Comparison of ENCODE assay signal across 9 cellular contexts in the genomic region with DNA sequence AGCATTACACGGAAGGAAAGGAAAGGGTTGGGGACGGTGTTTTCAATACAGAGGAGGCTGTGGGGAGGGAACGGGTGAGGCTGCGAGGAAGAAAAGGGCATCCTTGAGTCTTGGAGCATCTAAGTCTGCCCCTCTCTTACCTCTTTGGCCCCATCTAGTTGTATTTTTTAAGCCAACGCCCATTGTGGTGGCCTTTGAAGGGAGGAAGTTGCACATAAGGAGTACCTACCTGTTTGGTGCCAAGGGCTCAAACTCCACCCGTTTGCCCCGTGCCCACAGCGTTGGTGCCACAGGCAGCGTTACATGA.
A peak's percentile ranks its signal among the peaks of the same experiment; 100 is the strongest.
DNase-seq lines count a peak whose midpoint lies in the region; TF ChIP-seq lines count a peak whose summit lies in the region.
"Had no signal": no experiment of that assay in that cellular context is flagged by ENCODE, and none has a peak within 500 bp of the region (broad histone marks: within the 10 kb centered on the region; RNA-seq: fewer than 3 reads in every experiment).

No MANE protein-coding gene starts in this region.

- DNase-seq in GM06990 (ENCODE audit: extremely low read depth, insufficient read length), result no peak
- DNase-seq in SJCRH30, result no peak
- no peak for DNase-seq in esophagus squamous epithelium (lab: John Stamatoyannopoulos, UW)
- no peak for DNase-seq in prostate gland (ENCODE audit: low spot score)
- DNase-seq in HuH-7.5 (ENCODE audit: low spot score), result no peak
- DNase-seq in NCI-H524 treated with DMSO at 0.1 percent for 48 hours (lab: John Stamatoyannopoulos, UW), result no peak
- no peak for DNase-seq in NCI-H2196 treated with DMSO at 0.1 percent for 48 hours (lab: John Stamatoyannopoulos, UW; ENCODE audit: unreplicated experiment)
- DNase-seq in hepatic stellate cell (ENCODE audit: low spot score), result no peak

- H3K27ac ChIP-seq in SJCRH30, result no peak overlapping the region
- peak overlapping the region in 1 of 4 donors; percentile 73 for H3K27ac ChIP-seq in esophagus squamous epithelium
- no peak overlapping the region for H3K27ac ChIP-seq in prostate gland
- H3K27ac ChIP-seq: neutrophil had no signal

- H3K36me3 ChIP-seq in GM06990 (ENCODE audit: control insufficient read depth, insufficient read depth, low read length) (no peaks in the 10 kb centered on the region), SJCRH30 (no peaks in the 10 kb centered on the region), esophagus squamous epithelium (no peaks in the 10 kb centered on the region), prostate gland (no peaks in the 10 kb centered on the region)
- H3K36me3 ChIP-seq: neutrophil had no signal

- H3K4me3 ChIP-seq in GM06990 (replicated peaks; ENCODE audit: low read depth, low read length), result peak overlapping the region; percentile 51
- H3K4me3 ChIP-seq in SJCRH30, result peak overlapping the region; percentile 53
- peak overlapping the region; percentile 50 to 64 (median 62) for H3K4me3 ChIP-seq in esophagus squamous epithelium
- peak overlapping the region; percentile 34 to 40 for H3K4me3 ChIP-seq in prostate gland

- H3K27me3 ChIP-seq in GM06990 (replicated peaks; ENCODE audit: control insufficient read depth, insufficient read depth, low read length) (no peaks in the 10 kb centered on the region; the same call in 1 of the 2 replicates), SJCRH30 (no peaks in the 10 kb centered on the region), esophagus squamous epithelium (peaks cover 0 to 38% (median 0%) of the 10 kb centered on the region in 4 donors), prostate gland (replicated peaks; ENCODE audit: insufficient read depth) (no peaks in the 10 kb centered on the region)

- WGBS in esophagus squamous epithelium, 2 donors, result 34 to 35% methylated on average over 9 of the region's 9 CpGs
- 31% methylated on average over 9 of the region's 9 CpGs for WGBS in prostate gland

- no peaks in the 10 kb centered on the region for H3K9me3 ChIP-seq in SJCRH30 (replicated peaks)
- no peaks in the 10 kb centered on the region for H3K9me3 ChIP-seq in esophagus squamous epithelium
- H3K9me3 ChIP-seq in prostate gland, result no peaks in the 10 kb centered on the region
- H3K9me3 ChIP-seq: neutrophil had no signal

- TF ChIP-seq CTCF in GM06990 (IDR thresholded peaks at IDR 0.05; ENCODE audit: insufficient read depth, low read length, poor library complexity, severe bottlenecking) (no peak), esophagus squamous epithelium (IDR thresholded peaks at IDR 0.05) (no peak), prostate gland (IDR thresholded peaks at IDR 0.05) (no peak)

- TF ChIP-seq POLR2A in esophagus squamous epithelium (IDR thresholded peaks at IDR 0.05) (no peak), prostate gland (IDR thresholded peaks at IDR 0.05) (no peak)

- H3K4me1 ChIP-seq in SJCRH30 (no peaks in the 10 kb centered on the region), esophagus squamous epithelium (peaks cover 5 to 50% (median 9%) of the 10 kb centered on the region in 3 donors), prostate gland (replicated peaks) (no peaks in the 10 kb centered on the region)

- intact Hi-C loops in esophagus squamous epithelium (cut with DNase I), result no loop called here
- intact Hi-C loops in prostate gland (cut with DNase I), result no loop called here
